ENCODE assay signal across 4 cellular contexts in the genomic region with DNA sequence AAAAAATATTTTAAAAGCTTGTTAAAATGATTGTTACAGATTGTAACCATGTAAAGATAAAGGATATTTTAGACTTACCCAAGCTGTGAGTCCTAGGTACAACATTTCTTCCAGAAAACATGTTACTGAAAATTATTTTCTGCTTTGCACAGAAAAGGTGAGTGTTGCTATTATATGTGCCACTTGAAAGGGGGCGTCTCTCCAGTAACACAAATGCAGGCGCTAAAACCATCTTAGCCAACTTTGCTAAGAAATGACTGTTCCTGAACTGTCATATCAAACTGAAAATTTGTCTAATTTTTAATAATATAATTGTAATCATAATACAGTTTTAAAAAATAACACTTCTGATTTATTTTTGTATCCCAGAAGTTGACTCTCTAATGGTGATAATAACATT.
"Had no signal": no experiment of that assay in that cellular context is flagged by ENCODE, and none has a peak within 500 bp of the region (broad histone marks: within the 10 kb centered on the region; RNA-seq: fewer than 3 reads in every experiment).

No MANE protein-coding gene starts in this region.

- ATAC-seq: GM23338 had no signal

- DNase-seq: H9, HCEC 1CT, IMR-90 had no signal

- H3K27ac Mint-ChIP-seq: GM23338, H9 had no signal

- H2AFZ ChIP-seq: GM23338 had no signal

- H3K4me3 Mint-ChIP-seq: GM23338, H9 had no signal

- H3K4me3 ChIP-seq: GM23338 had no signal

- H3K9me3 Mint-ChIP-seq: GM23338, H9 had no signal

- H3K4me2 ChIP-seq: GM23338 had no signal
